In the genomic region with DNA sequence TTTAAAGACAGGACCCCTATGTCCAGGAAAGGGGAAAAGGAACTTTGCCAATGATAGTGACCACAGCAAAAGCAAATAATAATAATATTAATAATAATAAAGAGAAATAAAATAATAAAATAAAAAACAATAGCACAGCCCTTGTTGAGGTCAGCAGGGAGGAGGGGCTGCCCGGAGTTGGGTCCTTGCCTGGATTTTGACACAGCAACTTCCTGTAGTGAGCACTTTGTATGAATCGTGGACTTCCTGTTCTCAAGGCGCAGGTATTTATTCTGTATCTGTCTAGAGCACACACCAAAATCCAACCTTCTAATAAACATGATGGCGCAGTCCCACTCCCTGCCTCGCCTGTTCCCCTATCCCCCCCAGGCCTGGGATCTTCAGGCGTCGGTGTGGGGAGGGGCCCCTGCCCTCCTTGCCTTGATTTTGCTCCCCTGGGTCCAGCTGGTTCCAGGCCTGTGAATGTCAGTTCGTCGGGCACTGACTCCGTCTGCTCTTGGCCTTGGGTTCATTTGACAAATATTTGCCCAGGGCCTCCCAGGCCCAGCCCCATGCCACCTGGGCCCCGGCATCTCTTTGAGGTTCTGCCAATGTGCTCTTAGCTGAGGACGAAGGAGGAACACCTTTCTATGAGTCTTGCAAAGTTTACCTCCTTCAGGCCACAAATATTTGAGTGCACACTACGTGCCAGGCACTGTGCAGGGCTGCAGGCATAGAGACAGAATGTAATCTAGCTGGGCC, we compare ENCODE assay signal across 11 cellular contexts. TPM values are rescaled to one million over a fixed set of nuclear protein-coding genes. Genes with fewer than 3 reads are reported as not detected.
DNase-seq lines count a peak whose midpoint lies in the region; ATAC-seq and TF ChIP-seq lines count a peak whose summit lies in the region.
"Had no signal": no experiment of that assay in that cellular context is flagged by ENCODE, and none has a peak within 500 bp of the region (broad histone marks: within the 10 kb centered on the region; RNA-seq: fewer than 3 reads in every experiment).

No MANE protein-coding gene starts in this region.

- H3K9me2 ChIP-seq in GM23248 (ENCODE audit: insufficient read depth): no peaks in the 10 kb centered on the region

- peak overlapping the region; percentile 33 for H3K27ac Mint-ChIP-seq in progenitor cell of endocrine pancreas

- peak overlapping the region; percentile 39 for H3K27ac ChIP-seq in RWPE2 (ENCODE audit: poor library complexity, severe bottlenecking)
- no peak overlapping the region for H3K27ac ChIP-seq in GM23248
- H3K27ac ChIP-seq: PC-9 had no signal

- no peak overlapping the region for H3K9ac ChIP-seq in GM23248

- 0 out of 3 replicates have a peak, but pooled peaks have one; percentile 30 for ATAC-seq in RWPE2 (ENCODE audit: low read depth)
- ATAC-seq in HG03460 (IDR thresholded peaks at IDR 0.05; ENCODE audit: unreplicated experiment): no peak

- H4K20me1 ChIP-seq in GM23248 (ENCODE audit: insufficient read depth): 0 out of 2 replicates have a peak, but pooled peaks cover 10% of the 10 kb centered on the region

- H3K4me1 Mint-ChIP-seq in progenitor cell of endocrine pancreas (ENCODE audit: low read depth): peaks cover 1% of the 10 kb centered on the region

- H3K4me3 ChIP-seq in RWPE2 (ENCODE audit: severe bottlenecking) (no peak overlapping the region), fibroblast of mammary gland (ENCODE audit: control insufficient read depth, low read depth, low read length) (no peak overlapping the region), GM23248 (no peak overlapping the region), BE2C (ENCODE audit: low read depth, low read length) (no peak overlapping the region)
- H3K4me3 ChIP-seq: PC-9 had no signal

- no peak overlapping the region for H2AFZ ChIP-seq in GM23248
- H2AFZ ChIP-seq: PC-9 had no signal

- peaks cover 41% of the 10 kb centered on the region for H3K36me3 ChIP-seq in RWPE2 (ENCODE audit: low read depth)
- peaks cover 21% of the 10 kb centered on the region for H3K36me3 ChIP-seq in GM23248 (ENCODE audit: low read depth)
- H3K36me3 ChIP-seq in BE2C: peaks cover 44% of the 10 kb centered on the region

- WGBS in GM23248 (ENCODE audit: low coverage in 1 of 2, low lambda C conversion rate in 2 of 2, missing lambda C conversion rate in 2 of 2), 2 experiments: 73 to 78% methylated on average over 13 of the region's 13 CpGs

- H3K27me3 Mint-ChIP-seq in progenitor cell of endocrine pancreas: no peaks in the 10 kb centered on the region

- H3K9me3 ChIP-seq in RWPE2 (ENCODE audit: severe bottlenecking) (no peaks in the 10 kb centered on the region), GM23248 (ENCODE audit: low read depth) (no peaks in the 10 kb centered on the region), BE2C (no peaks in the 10 kb centered on the region)

- H3F3A ChIP-seq in GM23248 (ENCODE audit: insufficient read depth): 0 out of 2 replicates have a peak, but pooled peaks cover under 1% of the 10 kb centered on the region

- H3K9me3 Mint-ChIP-seq in progenitor cell of endocrine pancreas (ENCODE audit: low read depth): no peaks in the 10 kb centered on the region

- H3K36me3 Mint-ChIP-seq in progenitor cell of endocrine pancreas (ENCODE audit: insufficient read depth): peaks cover 14% of the 10 kb centered on the region

- H3K4me1 ChIP-seq in RWPE2 (ENCODE audit: insufficient read depth, poor library complexity, severe bottlenecking) (peaks cover 10% of the 10 kb centered on the region), GM23248 (ENCODE audit: insufficient read depth) (peaks cover 10% of the 10 kb centered on the region; the same call in 1 of the 2 replicates), BE2C (peaks cover 10% of the 10 kb centered on the region)

- H3K4me3 Mint-ChIP-seq in progenitor cell of endocrine pancreas (ENCODE audit: low read depth): no peak overlapping the region

- TF ChIP-seq CTCF in RWPE2 (IDR thresholded peaks at IDR 0.05; ENCODE audit: poor library complexity, severe bottlenecking): no peak
- TF ChIP-seq CTCF in fibroblast of mammary gland (conservative IDR thresholded peaks at IDR 0.05; ENCODE audit: control insufficient read depth, insufficient read depth, low read depth, low read length): no peak
- no peak for TF ChIP-seq CTCF in progenitor cell of endocrine pancreas (IDR thresholded peaks at IDR 0.05; ENCODE audit: unreplicated experiment)
- no peak for TF ChIP-seq CTCF in BE2C (IDR thresholded peaks at IDR 0.05; ENCODE audit: low read depth, low read length)

- peaks cover 41% of the 10 kb centered on the region for H3K79me2 ChIP-seq in GM23248 (ENCODE audit: insufficient read depth)

- in situ Hi-C loops in GM23248 (cut with MboI): no loop called here

- H3K4me2 ChIP-seq in GM23248 (ENCODE audit: unreplicated experiment): no peak overlapping the region
- H3K4me2 ChIP-seq: PC-9 had no signal

- H3K27me3 ChIP-seq in RWPE2 (ENCODE audit: insufficient read depth, poor library complexity, severe bottlenecking) (no peaks in the 10 kb centered on the region), GM23248 (replicated peaks; ENCODE audit: insufficient read depth) (no peaks in the 10 kb centered on the region), BE2C (no peaks in the 10 kb centered on the region)

- DNase-seq in ELR (ENCODE audit: low read depth) (peak; percentile 33), RWPE2 (ENCODE audit: low spot score) (no peak), fibroblast of mammary gland (ENCODE audit: low read depth) (peak; percentile 37), progenitor cell of endocrine pancreas (ENCODE audit: low spot score, unreplicated experiment) (no peak), GM23248 (no peak), NCI-H128 (lab: John Stamatoyannopoulos, UW; ENCODE audit: unreplicated experiment) (no peak), BE2C (no peak)
- DNase-seq: activated CD8-positive, alpha-beta memory T cell treated with anti-CD3 and anti-CD28 coated beads, Interleukin-2, amount 50 U/mL, for 4 hours; GOT3; PC-9 had no signal

RNA-seq across cellular contexts. Expression of gene TRIM8, which starts 13.9 kb away (rescaled TPM):
- 66.1 and 69.1 TPM in 2 replicates for total RNA-seq in progenitor cell of endocrine pancreas
- 108 and 114 TPM in 2 replicates for total RNA-seq in GM23248 (2014; rRNA removed; shearing (Covaris generic))
- 35.6 and 37.5 TPM in 2 replicates for polyA plus RNA-seq in GM23248 (2016; fragmentation: Nextera tagmentation; extraction: Ambion mirVana)
- 148 TPM for polyA plus RNA-seq in BE2C (2012; ENCODE audit: insufficient read depth, insufficient read length, low read depth)

RNA-seq across cellular contexts. Expression of gene ARL3, which starts 56.0 kb away (rescaled TPM):
- total RNA-seq in progenitor cell of endocrine pancreas: 24.9 and 25.0 TPM in 2 replicates
- total RNA-seq in GM23248 (2014; rRNA removed; shearing (Covaris generic)): 3.8 and 5.9 TPM in 2 replicates
- polyA plus RNA-seq in GM23248 (2016; fragmentation: Nextera tagmentation; extraction: Ambion mirVana): 22.7 and 24.1 TPM in 2 replicates
- polyA plus RNA-seq in BE2C (2012; ENCODE audit: insufficient read depth, insufficient read length, low read depth): 17.9 TPM

RNA-seq across cellular contexts. Expression of gene SFXN2, which starts 56.3 kb away (rescaled TPM):
- total RNA-seq in progenitor cell of endocrine pancreas: 33.9 and 34.2 TPM in 2 replicates
- 0.51 and 1.1 TPM in 2 replicates for total RNA-seq in GM23248 (2014; rRNA removed; shearing (Covaris generic))
- polyA plus RNA-seq in GM23248 (2016; fragmentation: Nextera tagmentation; extraction: Ambion mirVana): 1.7 and 1.9 TPM in 2 replicates
- 4.8 TPM for polyA plus RNA-seq in BE2C (2012; ENCODE audit: insufficient read depth, insufficient read length, low read depth)

Comparison
In these comparisons a context has a peak if more than half of its experiments do, and no peak if none do; other contexts are left out.
1. DNase-seq: peak in ELR (single experiment) and fibroblast of mammary gland (single experiment); none in RWPE2 (single experiment), progenitor cell of endocrine pancreas (single experiment), GM23248 (single experiment), NCI-H128 (single experiment) and BE2C (single experiment).
2. RNA of gene SFXN2, which starts 56.3 kb away (total RNA-seq): 33.9 to 34.2 TPM in progenitor cell of endocrine pancreas; 0.51 to 1.1 TPM in GM23248; every median in the first group is over 10 times any median in the second.